ENCODE assay signal across 7 cellular contexts in genomic region chr1:53945183-53945432, GRCh38. TPM values are rescaled to one million over a fixed set of nuclear protein-coding genes. Genes with fewer than 3 reads are reported as not detected.
DNase-seq lines count a peak whose midpoint lies in the region; ATAC-seq and TF ChIP-seq lines count a peak whose summit lies in the region.

No MANE protein-coding gene starts in this region.

- no peaks in the 10 kb centered on the region for H3K36me3 ChIP-seq in iPS DF 6.9 (ENCODE audit: control insufficient read depth, insufficient read depth, low read length)

- in situ Hi-C loops in KBM-7 (cut with MboI; ENCODE audit: low pct_unique_long_range_greater_than_20kb, low sequenced_read_pairs): no loop called here

- DNase-seq in HFF-Myc (ENCODE audit: extremely low read depth, low read depth): no peak
- DNase-seq in activated B cell treated with CpG ODN at 0.5 μM for 24 hours: no peak
- DNase-seq in iPS DF 6.9 (ENCODE audit: low read depth, low spot score): no peak
- no peak for DNase-seq in stimulated activated naive B cell treated with anti-CD40 and anti-IgM and Interleukin-4, amounts not matched to agents 10 μg/mL and 1 μg/mL and 100 μg/mL, for 72 hours
- DNase-seq in KBM-7: no peak
- DNase-seq in NCI-H2227 treated with DMSO at 0.1 percent for 48 hours (lab: John Stamatoyannopoulos, UW): no peak

- peak overlapping the region; percentile 79 for H3K4me3 ChIP-seq in HFF-Myc (replicated peaks; ENCODE audit: low read depth, low read length)
- H3K4me3 ChIP-seq in iPS DF 6.9 (ENCODE audit: low read length): peak overlapping the region; percentile 70

- H3K4me1 Mint-ChIP-seq in activated B cell treated with CpG ODN at 0.5 μM for 24 hours: peaks cover 38% of the 10 kb centered on the region
- H3K4me1 Mint-ChIP-seq in stimulated activated naive B cell treated with anti-CD40 and anti-IgM and Interleukin-4, amounts not matched to agents 10 μg/mL and 1 μg/mL and 100 μg/mL, for 72 hours: peaks cover 25 to 49% of the 10 kb centered on the region in 2 donors

- ATAC-seq in activated B cell treated with CpG ODN at 0.5 μM for 24 hours (ENCODE audit: low read depth) (no peak), GM19397 (IDR thresholded peaks at IDR 0.05; ENCODE audit: unreplicated experiment) (no peak)
- no peak for ATAC-seq in stimulated activated naive B cell treated with anti-CD40 and anti-IgM and Interleukin-4, amounts not matched to agents 10 μg/mL and 1 μg/mL and 100 μg/mL, for 72 hours (replicated peaks)

- intact Hi-C loops in activated B cell treated with CpG ODN at 0.5 μM for 24 hours (cut with micrococcal nuclease): loop anchor here (1.0 to 5.0 kb wide), 6 partner anchors 56 to 1888 kb away; partner anchors contain the start of genes BTF3L4, CZIB, LRP8 and SSBP3

- no CpG with 5 or more reads among the region's 16 CpGs for WGBS in iPS DF 6.9 (ENCODE audit: insufficient coverage, insufficient read length)

- peak overlapping the region; percentile 92 for H3K27ac Mint-ChIP-seq in activated B cell treated with CpG ODN at 0.5 μM for 24 hours
- peak overlapping the region; percentile 98 for H3K27ac Mint-ChIP-seq in stimulated activated naive B cell treated with anti-CD40 and anti-IgM and Interleukin-4, amounts not matched to agents 10 μg/mL and 1 μg/mL and 100 μg/mL, for 72 hours

- POLR2A ChIA-PET in activated B cell treated with CpG ODN at 0.5 μM for 24 hours (lab: Charles Lee): interaction anchor here (0.8 to 1.9 kb wide), 18 partner anchors 11 to 820 kb away, joined by 3 to 37 read pairs (median 6); partner anchors contain the start of genes CYB5RL, MRPL37, NDC1 and SSBP3

- H3K4me3 Mint-ChIP-seq in activated B cell treated with CpG ODN at 0.5 μM for 24 hours: peak overlapping the region; percentile 98
- H3K4me3 Mint-ChIP-seq in stimulated activated naive B cell treated with anti-CD40 and anti-IgM and Interleukin-4, amounts not matched to agents 10 μg/mL and 1 μg/mL and 100 μg/mL, for 72 hours: peak overlapping the region; percentile 88 to 98

- H3K27me3 Mint-ChIP-seq in activated B cell treated with CpG ODN at 0.5 μM for 24 hours: no peaks in the 10 kb centered on the region
- H3K27me3 Mint-ChIP-seq in stimulated activated naive B cell treated with anti-CD40 and anti-IgM and Interleukin-4, amounts not matched to agents 10 μg/mL and 1 μg/mL and 100 μg/mL, for 72 hours: no peaks in the 10 kb centered on the region

- H3K27me3 ChIP-seq in iPS DF 6.9 (ENCODE audit: control insufficient read depth, insufficient read depth, low read length): no peaks in the 10 kb centered on the region

- H3K36me3 Mint-ChIP-seq in activated B cell treated with CpG ODN at 0.5 μM for 24 hours (ENCODE audit: low read depth): peaks cover 9% of the 10 kb centered on the region
- peaks cover 11% of the 10 kb centered on the region in 2 donors for H3K36me3 Mint-ChIP-seq in stimulated activated naive B cell treated with anti-CD40 and anti-IgM and Interleukin-4, amounts not matched to agents 10 μg/mL and 1 μg/mL and 100 μg/mL, for 72 hours

- H3K9me3 Mint-ChIP-seq in activated B cell treated with CpG ODN at 0.5 μM for 24 hours: no peaks in the 10 kb centered on the region
- no peaks in the 10 kb centered on the region for H3K9me3 Mint-ChIP-seq in stimulated activated naive B cell treated with anti-CD40 and anti-IgM and Interleukin-4, amounts not matched to agents 10 μg/mL and 1 μg/mL and 100 μg/mL, for 72 hours

- H3K9me3 ChIP-seq in iPS DF 6.9 (ENCODE audit: control insufficient read depth, insufficient read depth, low read length): no peaks in the 10 kb centered on the region

- TF ChIP-seq CTCF in HFF-Myc (IDR thresholded peaks at IDR 0.05; ENCODE audit: low read depth, low read length, missing control alignments): no peak
- TF ChIP-seq CTCF in activated B cell treated with CpG ODN at 0.5 μM for 24 hours (IDR thresholded peaks at IDR 0.05): no peak

- no peaks in the 10 kb centered on the region; the same call in 1 of the 2 replicates for H3K4me1 ChIP-seq in iPS DF 6.9 (ENCODE audit: control insufficient read depth, insufficient read depth, low read length)

- H3K27ac ChIP-seq in iPS DF 6.9 (ENCODE audit: low read length): no peak overlapping the region

- CTCF ChIA-PET in activated B cell treated with CpG ODN at 0.5 μM for 24 hours (lab: Charles Lee): interaction anchor here (1.1 to 7.6 kb wide), 7 partner anchors 14 to 856 kb away, joined by 3 to 108 read pairs (median 5); partner anchors contain the start of genes TTC22 and YIPF1

RNA-seq across cellular contexts. Expression of gene IFT25, which starts 0.4 kb away (rescaled TPM):
- total RNA-seq in activated B cell treated with CpG ODN at 0.5 μM for 24 hours: 38.0 and 41.0 TPM in 2 replicates

RNA-seq across cellular contexts. Expression of gene LRRC42, which starts 1.0 kb away (rescaled TPM):
- total RNA-seq in activated B cell treated with CpG ODN at 0.5 μM for 24 hours: 13.8 and 14.6 TPM in 2 replicates

RNA-seq across cellular contexts. Expression of gene DIO1, which starts 51.1 kb away (rescaled TPM):
- not detected in 2 replicates for total RNA-seq in activated B cell treated with CpG ODN at 0.5 μM for 24 hours

RNA-seq across cellular contexts. Expression of gene YIPF1, which starts 55.5 kb away (rescaled TPM):
- 16.6 and 18.5 TPM in 2 replicates for total RNA-seq in activated B cell treated with CpG ODN at 0.5 μM for 24 hours
